In the genomic region with DNA sequence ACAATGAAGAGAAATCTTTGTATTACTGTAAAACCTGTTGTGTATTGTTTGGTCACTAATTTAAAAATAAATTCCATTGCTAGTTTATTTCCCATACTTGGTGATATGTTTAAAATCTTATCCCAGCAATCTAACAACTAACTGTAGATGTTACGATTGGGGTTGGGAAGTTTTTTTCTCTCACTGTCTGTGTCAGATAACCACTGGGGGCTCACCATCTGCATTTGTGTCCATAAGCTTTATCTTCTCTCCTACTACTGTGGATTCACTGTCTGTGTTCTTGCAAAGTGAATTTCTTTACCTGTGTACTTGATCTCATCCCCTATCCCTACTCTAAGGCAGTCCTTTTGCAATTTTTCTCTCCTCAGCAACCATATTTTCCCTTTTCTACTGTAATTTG, we compare ENCODE assay signal across 14 cellular contexts.
A peak's percentile ranks its signal among the peaks of the same experiment; 100 is the strongest.
DNase-seq lines count a peak whose midpoint lies in the region; ATAC-seq and TF ChIP-seq lines count a peak whose summit lies in the region.
"Had no signal": no experiment of that assay in that cellular context is flagged by ENCODE, and none has a peak within 500 bp of the region (broad histone marks: within the 10 kb centered on the region; RNA-seq: fewer than 3 reads in every experiment).

No MANE protein-coding gene starts in this region.

- ATAC-seq in natural killer cell (peak in 1 of 3 donors; percentile 56), GM21423 (IDR thresholded peaks at IDR 0.05; ENCODE audit: unreplicated experiment) (no peak)
- no peak for ATAC-seq in natural killer cell treated with Interleukin-12 subunit alpha and Interleukin-12 subunit beta and Interleukin-15 and Interleukin-18, amount 100 ng/mL, for 72 hours
- ATAC-seq: HCT116 had no signal

- TF ChIP-seq CTCF in natural killer cell (IDR thresholded peaks at IDR 0.05): no peak
- no peak for TF ChIP-seq CTCF in CD14-positive monocyte (IDR thresholded peaks at IDR 0.05)

- H3K4me3 Mint-ChIP-seq in natural killer cell (no peak overlapping the region), CD14-positive monocyte (no peak overlapping the region)
- H3K4me3 Mint-ChIP-seq in natural killer cell treated with Interleukin-12 subunit alpha and Interleukin-12 subunit beta and Interleukin-15 and Interleukin-18, amount 100 ng/mL, for 72 hours: no peak overlapping the region

- DNase-seq in natural killer cell: no peak
- no peak for DNase-seq in natural killer cell treated with Interleukin-12 subunit alpha and Interleukin-12 subunit beta and Interleukin-15 and Interleukin-18, amount 100 ng/mL, for 72 hours (ENCODE audit: low spot score)
- DNase-seq in OCI-M1 (lab: John Stamatoyannopoulos, UW): peak; percentile 49
- DNase-seq in erythroblast (lab: John Stamatoyannopoulos, UW): peak; percentile 20 to 54
- DNase-seq in CD14-positive monocyte (ENCODE audit: low spot score): no peak
- DNase-seq in NCI-H446 (lab: John Stamatoyannopoulos, UW): no peak
- DNase-seq: ACHN, NCI-H1417, NCI-H2029, NCI-H2171 treated with DMSO at 0.1 percent for 48 hours, NCI-H510A treated with DMSO at 0.1 percent for 48 hours, SIG-M5 had no signal

- TF ChIP-seq POLR2A in erythroblast (IDR thresholded peaks at IDR 0.05; ENCODE audit: low read length): no peak

- H3K27ac Mint-ChIP-seq in natural killer cell (peak overlapping the region; percentile 15 to 31), CD14-positive monocyte (peak overlapping the region in 1 of 7 donors; percentile 5)
- H3K27ac Mint-ChIP-seq in natural killer cell treated with Interleukin-12 subunit alpha and Interleukin-12 subunit beta and Interleukin-15 and Interleukin-18, amount 100 ng/mL, for 72 hours: no peak overlapping the region

- H3K36me3 Mint-ChIP-seq in natural killer cell (no peaks in the 10 kb centered on the region), CD14-positive monocyte (peaks cover 0 to 9% of the 10 kb centered on the region in 2 donors)
- no peaks in the 10 kb centered on the region for H3K36me3 Mint-ChIP-seq in natural killer cell treated with Interleukin-12 subunit alpha and Interleukin-12 subunit beta and Interleukin-15 and Interleukin-18, amount 100 ng/mL, for 72 hours

- H3K27me3 Mint-ChIP-seq in natural killer cell (ENCODE audit: low read depth in 2 of 2) (no peaks in the 10 kb centered on the region), CD14-positive monocyte (ENCODE audit: low read depth in 3 of 3) (no peaks in the 10 kb centered on the region)
- no peaks in the 10 kb centered on the region for H3K27me3 Mint-ChIP-seq in natural killer cell treated with Interleukin-12 subunit alpha and Interleukin-12 subunit beta and Interleukin-15 and Interleukin-18, amount 100 ng/mL, for 72 hours

- peaks cover 61 to 64% of the 10 kb centered on the region in 2 donors for H3K4me1 Mint-ChIP-seq in natural killer cell
- H3K4me1 Mint-ChIP-seq in natural killer cell treated with Interleukin-12 subunit alpha and Interleukin-12 subunit beta and Interleukin-15 and Interleukin-18, amount 100 ng/mL, for 72 hours (ENCODE audit: low read depth in 2 of 2): peaks cover 51 to 64% of the 10 kb centered on the region in 2 donors
- peaks cover 12% of the 10 kb centered on the region for H3K4me1 Mint-ChIP-seq in CD14-positive monocyte

- no peaks in the 10 kb centered on the region for H3K9me3 Mint-ChIP-seq in natural killer cell
- H3K9me3 Mint-ChIP-seq in natural killer cell treated with Interleukin-12 subunit alpha and Interleukin-12 subunit beta and Interleukin-15 and Interleukin-18, amount 100 ng/mL, for 72 hours: no peaks in the 10 kb centered on the region
- peaks cover 0 to 5% (median 2%) of the 10 kb centered on the region in 7 donors for H3K9me3 Mint-ChIP-seq in CD14-positive monocyte

- intact Hi-C loops in natural killer cell (cut with micrococcal nuclease) (no loop called here), CD14-positive monocyte (cut with micrococcal nuclease) (no loop called here)

Comparison
In these comparisons a context has a peak if more than half of its experiments do, and no peak if none do; other contexts are left out.
1. H3K27ac Mint-ChIP-seq: peak in natural killer cell (2 of 2); none in natural killer cell treated with Interleukin-12 subunit alpha and Interleukin-12 subunit beta and Interleukin-15 and Interleukin-18, amount 100 ng/mL, for 72 hours (0 of 2).
2. DNase-seq: peak in OCI-M1 (single experiment) and erythroblast (2 of 2); none in natural killer cell (single experiment), natural killer cell treated with Interleukin-12 subunit alpha and Interleukin-12 subunit beta and Interleukin-15 and Interleukin-18, amount 100 ng/mL, for 72 hours (single experiment), CD14-positive monocyte (single experiment) and NCI-H446 (0 of 2).